Comparison of ENCODE assay signal across 21 cellular contexts in the genomic region with DNA sequence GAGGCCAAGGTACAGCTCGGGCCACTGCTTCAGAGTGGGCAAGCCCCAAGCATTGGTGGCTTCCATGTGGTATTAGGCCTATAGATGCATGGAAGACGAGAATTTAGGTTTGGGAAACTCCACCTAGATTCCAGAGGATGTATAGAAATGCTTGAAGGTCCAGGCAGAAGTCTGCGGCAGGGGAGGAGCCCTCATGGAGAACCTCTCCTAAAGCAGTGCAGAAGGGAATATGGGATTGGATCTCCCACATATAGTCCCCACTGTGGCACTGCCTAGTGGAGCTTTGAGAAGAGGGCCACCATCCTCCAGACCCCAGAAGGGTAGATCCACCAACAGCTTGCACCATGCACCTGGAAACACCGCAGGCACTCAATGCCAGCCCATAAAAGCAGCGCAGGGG.
"Had no signal": no experiment of that assay in that cellular context is flagged by ENCODE, and none has a peak within 500 bp of the region (broad histone marks: within the 10 kb centered on the region; RNA-seq: fewer than 3 reads in every experiment).

No MANE protein-coding gene starts in this region.

- H3K27me3 Mint-ChIP-seq: activated B cell treated with CpG ODN at 0.5 μM for 24 hours; activated CD4-positive, alpha-beta memory T cell treated with anti-CD3 and anti-CD28 coated beads for 36 hours; activated T-helper 17 cell treated with anti-CD3 and anti-CD28 coated beads, Interleukin-2, amount 50 U/mL, for 72 hours; brain; naive thymus-derived CD4-positive, alpha-beta T cell; progenitor cell of endocrine pancreas; stimulated activated naive B cell treated with anti-CD40 and anti-IgM and Interleukin-4, amounts not matched to agents 10 μg/mL and 1 μg/mL and 100 μg/mL, for 72 hours had no signal

- H3K4me3 Mint-ChIP-seq: activated B cell treated with CpG ODN at 0.5 μM for 24 hours; activated CD4-positive, alpha-beta memory T cell treated with anti-CD3 and anti-CD28 coated beads for 36 hours; activated T-helper 17 cell treated with anti-CD3 and anti-CD28 coated beads, Interleukin-2, amount 50 U/mL, for 72 hours; brain; naive thymus-derived CD4-positive, alpha-beta T cell; neural progenitor cell; stimulated activated naive B cell treated with anti-CD40 and anti-IgM and Interleukin-4, amounts not matched to agents 10 μg/mL and 1 μg/mL and 100 μg/mL, for 72 hours had no signal

- H3K27me3 ChIP-seq: dorsolateral prefrontal cortex, gastrocnemius medialis, neural progenitor cell, upper lobe of left lung had no signal

- DNase-seq: activated B cell treated with CpG ODN at 0.5 μM for 24 hours; activated CD4-positive, alpha-beta memory T cell treated with anti-CD3 and anti-CD28 coated beads for 36 hours; activated CD4-positive, alpha-beta T cell treated with anti-CD3 and anti-CD28 coated beads for 4 hours; activated naive CD4-positive, alpha-beta T cell; anterior cingulate cortex; central memory CD4-positive, alpha-beta T cell; dorsolateral prefrontal cortex; gastrocnemius medialis; head of caudate nucleus; left ventricle myocardium superior; naive thymus-derived CD4-positive, alpha-beta T cell; stimulated activated naive B cell treated with anti-CD40 and anti-IgM and Interleukin-4, amounts not matched to agents 10 μg/mL and 1 μg/mL and 100 μg/mL, for 72 hours; upper lobe of left lung had no signal

- H3K4me3 ChIP-seq: dorsolateral prefrontal cortex, gastrocnemius medialis, neural progenitor cell, thoracic aorta, upper lobe of left lung had no signal

- H3K4me1 Mint-ChIP-seq: activated B cell treated with CpG ODN at 0.5 μM for 24 hours; brain; neural progenitor cell; stimulated activated naive B cell treated with anti-CD40 and anti-IgM and Interleukin-4, amounts not matched to agents 10 μg/mL and 1 μg/mL and 100 μg/mL, for 72 hours had no signal

- H2AFZ ChIP-seq: neural progenitor cell had no signal

- H3K9me3 ChIP-seq: gastrocnemius medialis, thoracic aorta, upper lobe of left lung had no signal

- FAIRE-seq: colon, endometrium had no signal

- H3K4me2 ChIP-seq: neural progenitor cell had no signal

- H3K27ac Mint-ChIP-seq: activated B cell treated with CpG ODN at 0.5 μM for 24 hours; activated CD4-positive, alpha-beta memory T cell treated with anti-CD3 and anti-CD28 coated beads for 36 hours; brain; neural progenitor cell; progenitor cell of endocrine pancreas; stimulated activated naive B cell treated with anti-CD40 and anti-IgM and Interleukin-4, amounts not matched to agents 10 μg/mL and 1 μg/mL and 100 μg/mL, for 72 hours had no signal

- H3K9ac ChIP-seq: neural progenitor cell had no signal

- H3K9me3 Mint-ChIP-seq: activated T-helper 17 cell treated with anti-CD3 and anti-CD28 coated beads, Interleukin-2, amount 50 U/mL, for 72 hours had no signal

- ATAC-seq: activated T-helper 17 cell treated with anti-CD3 and anti-CD28 coated beads, Interleukin-2, amount 50 U/mL, for 72 hours; esophagus mucosa; gastrocnemius medialis; left ventricle myocardium superior; naive thymus-derived CD4-positive, alpha-beta T cell; stimulated activated naive B cell treated with anti-CD40 and anti-IgM and Interleukin-4, amounts not matched to agents 10 μg/mL and 1 μg/mL and 100 μg/mL, for 72 hours had no signal

- H3K27ac ChIP-seq: dorsolateral prefrontal cortex, gastrocnemius medialis, neural progenitor cell, thoracic aorta, upper lobe of left lung had no signal

- H3K4me1 ChIP-seq: gastrocnemius medialis, neural progenitor cell, upper lobe of left lung had no signal
